ENCODE assay signal across 1 cellular context in genomic region chr15:63121382-63122001, GRCh38.
TF ChIP-seq lines count a peak whose summit lies in the region.

LACTB (plus strand) TSS chr15:63121861; CDS start chr15:63121872, 11 bp downstream.

TF ChIP-seq in K562, 482 proteins besides CTCF, POLR2A, EP300 and RAD21 (continued from another document and continues in another):
- no peak for TF ChIP-seq ZNF280A (IDR thresholded peaks at IDR 0.05; ENCODE audit: low read depth, partially characterized antibody)
- 0 out of 2 replicates have a peak, but pooled peaks have one; percentile 19 for TF ChIP-seq MBD2 (IDR thresholded peaks at IDR 0.05; ENCODE audit: borderline replicate concordance, low read depth)
- TF ChIP-seq ZNF347 (CRISPR knock-in tag; IDR thresholded peaks at IDR 0.05; ENCODE audit: low read depth) = no peak
- TF ChIP-seq RREB1 (CRISPR knock-in tag; IDR thresholded peaks at IDR 0.05) = no peak
- no peak for TF ChIP-seq RHOXF2B (CRISPR knock-in tag; conservative IDR thresholded peaks at IDR 0.05)
- no peak for TF ChIP-seq DLX4 (CRISPR knock-in tag; IDR thresholded peaks at IDR 0.05)
- TF ChIP-seq CEBPB (tag; IDR thresholded peaks at IDR 0.05) = no peak
- TF ChIP-seq MCM5 (IDR thresholded peaks at IDR 0.05; ENCODE audit: low read depth) = no peak
- TF ChIP-seq ZNF280B (CRISPR knock-in tag; IDR thresholded peaks at IDR 0.05) = no peak
- no peak for TF ChIP-seq MEF2D (tag; conservative IDR thresholded peaks at IDR 0.05; ENCODE audit: low read depth)
- TF ChIP-seq RNF219 (CRISPR knock-in tag; IDR thresholded peaks at IDR 0.05) = no peak
- no peak for TF ChIP-seq THAP12 (CRISPR knock-in tag; IDR thresholded peaks at IDR 0.05)
- TF ChIP-seq FIP1L1 (IDR thresholded peaks at IDR 0.05; ENCODE audit: low read depth, low read length, poor library complexity, severe bottlenecking) = peak; percentile 11
- TF ChIP-seq MED1 (CRISPR knock-in tag; IDR thresholded peaks at IDR 0.05; ENCODE audit: borderline replicate concordance) = no peak
- no peak for TF ChIP-seq MAFF (IDR thresholded peaks at IDR 0.05; ENCODE audit: low read length)
- TF ChIP-seq MGA (IDR thresholded peaks at IDR 0.05) = no peak
- TF ChIP-seq KDM5B (IDR thresholded peaks at IDR 0.05; ENCODE audit: insufficient replicate concordance, low read depth, low read length) = peak; percentile 58
- no peak for TF ChIP-seq XRCC3 (IDR thresholded peaks at IDR 0.05)
- TF ChIP-seq ZBTB5 (IDR thresholded peaks at IDR 0.05) = no peak
- TF ChIP-seq PRPF4 (IDR thresholded peaks at IDR 0.05; ENCODE audit: insufficient read depth, low read depth, low read length, poor library complexity, severe bottlenecking) = no peak
- TF ChIP-seq POU5F1 (IDR thresholded peaks at IDR 0.05; ENCODE audit: borderline replicate concordance, low read depth, low read length, partially characterized antibody) = no peak
- no peak for TF ChIP-seq DMBX1 (CRISPR knock-in tag; IDR thresholded peaks at IDR 0.05; ENCODE audit: borderline replicate concordance)
